8 cellular contexts compared by ENCODE assay signal in the genomic region with DNA sequence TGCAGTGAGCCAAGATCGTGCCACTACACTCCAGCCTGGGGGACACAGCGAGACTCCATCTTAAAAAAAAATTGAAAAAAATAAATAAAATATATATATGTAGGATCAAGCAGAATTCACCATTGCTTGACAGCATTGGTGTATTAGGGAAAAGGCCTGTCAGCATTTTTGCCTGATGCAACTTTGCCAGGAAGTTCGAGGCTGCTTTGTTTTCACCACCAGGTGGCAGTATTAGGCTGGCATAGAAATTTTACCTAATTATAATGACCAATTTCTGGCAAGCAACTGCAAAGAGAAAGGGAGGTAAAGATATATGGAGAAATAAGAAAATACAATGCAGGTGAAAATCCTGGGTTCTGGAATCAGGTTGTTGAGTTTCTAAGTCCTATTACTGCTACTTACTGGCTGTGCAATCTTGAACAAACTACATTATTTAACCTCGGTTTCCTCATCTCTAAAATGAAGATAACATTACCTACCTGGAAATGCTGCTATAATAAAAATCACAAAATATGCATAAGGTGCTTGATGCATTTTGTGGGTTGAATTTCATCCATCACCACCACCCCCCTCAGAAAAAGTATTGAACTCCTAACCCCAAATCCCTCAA. TPM values are rescaled to one million over a fixed set of nuclear protein-coding genes. Genes with fewer than 3 reads are reported as not detected.
DNase-seq lines count a peak whose midpoint lies in the region; ATAC-seq and TF ChIP-seq lines count a peak whose summit lies in the region.

No MANE protein-coding gene starts in this region.

- H3K4me1 Mint-ChIP-seq in naive B cell: no peaks in the 10 kb centered on the region

- TF ChIP-seq EP300 in Ishikawa (IDR thresholded peaks at IDR 0.05; ENCODE audit: borderline replicate concordance): no peak
- TF ChIP-seq EP300 in tibial nerve (IDR thresholded peaks at IDR 0.05): peak in 1 of 2 donors; percentile 30

- intact Hi-C loops in OCI-LY7 (cut with micrococcal nuclease; ENCODE audit: unreplicated experiment): loop anchor here (1.0 to 2.0 kb wide), 4 partner anchors 18 to 276 kb away; a partner anchor contains a TSS

- H3K27ac ChIP-seq in OCI-LY7 (ENCODE audit: low read depth, low read length, poor library complexity, severe bottlenecking) (no peak overlapping the region), tibial nerve (no peak overlapping the region)

- peak overlapping the region; percentile 52; the same call in 1 of the 2 replicates for H2AFZ ChIP-seq in OCI-LY7 (ENCODE audit: low read length)

- WGBS in tibial nerve, 2 donors: 65 to 70% methylated on average over 4 of the region's 4 CpGs

- no peaks in the 10 kb centered on the region for H3K36me3 ChIP-seq in OCI-LY7 (ENCODE audit: insufficient read depth, low read length)
- H3K36me3 ChIP-seq in tibial nerve: no peaks in the 10 kb centered on the region

- H4K20me1 ChIP-seq in OCI-LY7 (ENCODE audit: insufficient read depth, low read length): no peaks in the 10 kb centered on the region

- no peaks in the 10 kb centered on the region for H3K9me3 ChIP-seq in OCI-LY7 (ENCODE audit: low read length)
- H3K9me3 ChIP-seq in tibial nerve: no peaks in the 10 kb centered on the region

- H3K4me1 ChIP-seq in OCI-LY7 (ENCODE audit: insufficient read depth, low read length, poor library complexity, severe bottlenecking): no peaks in the 10 kb centered on the region
- peaks cover 0 to 8% (median 0%) of the 10 kb centered on the region in 4 donors for H3K4me1 ChIP-seq in tibial nerve

- H3K9me3 Mint-ChIP-seq in naive B cell: no peaks in the 10 kb centered on the region

- H3K4me3 Mint-ChIP-seq in naive B cell: no peak overlapping the region

- DNase-seq in COLO829 (ENCODE audit: low spot score): peak; percentile 78
- DNase-seq in OCI-LY7 (ENCODE audit: low spot score): peak; percentile 83
- DNase-seq in activated T-cell treated with anti-CD3 and anti-CD28 coated beads for 24 hours (ENCODE audit: low read depth): peak; percentile 59
- DNase-seq in erythroblast (lab: John Stamatoyannopoulos, UW): peak; percentile 65 to 86
- DNase-seq in naive B cell: peak; percentile 57
- peak; percentile 50 to 83 for DNase-seq in tibial nerve (ENCODE audit: low spot score in 2 of 2)

- CTCF ChIA-PET in OCI-LY7 (lab: Charles Lee; ENCODE audit: unreplicated experiment): no interaction called here

- BruUV-seq in OCI-LY7 (replicated peaks; lab: Mats Ljungman, UMichigan): no TSS peak

- H3K27ac Mint-ChIP-seq in naive B cell: peak overlapping the region in 1 of 6 donors; percentile 18

- no peaks in the 10 kb centered on the region for H3K27me3 ChIP-seq in tibial nerve

- no peaks in the 10 kb centered on the region for H3K27me3 Mint-ChIP-seq in naive B cell

- H3K4me2 ChIP-seq in OCI-LY7 (ENCODE audit: low read length): no peak overlapping the region

- H3K79me2 ChIP-seq in OCI-LY7 (ENCODE audit: insufficient read depth, low read depth, low read length): no peaks in the 10 kb centered on the region

- H3K36me3 Mint-ChIP-seq in naive B cell: no peaks in the 10 kb centered on the region

- peak; percentile 93 for TF ChIP-seq CTCF in OCI-LY7 (conservative IDR thresholded peaks at IDR 0.05; ENCODE audit: low read length)
- peak; percentile 80 to 95 (median 84) for TF ChIP-seq CTCF in tibial nerve (IDR thresholded peaks at IDR 0.05)

- no peak for TF ChIP-seq POLR2A in erythroblast (IDR thresholded peaks at IDR 0.05; ENCODE audit: low read length)
- no peak for TF ChIP-seq POLR2A in tibial nerve (IDR thresholded peaks at IDR 0.05)

- no peaks in the 10 kb centered on the region for H3K9me2 ChIP-seq in OCI-LY7 (ENCODE audit: insufficient read depth, low read length)

- POLR2A ChIA-PET in OCI-LY7 (lab: Charles Lee): interaction anchor here (0.6 to 1.1 kb wide), 3 partner anchors 11 to 307 kb away, joined by 3 to 4 read pairs (median 4); no protein-coding TSS in a partner anchor

- H3K4me3 ChIP-seq in OCI-LY7 (ENCODE audit: low read depth, low read length, poor library complexity, severe bottlenecking): no peak overlapping the region
- H3K4me3 ChIP-seq in tibial nerve: no peak overlapping the region

- TF ChIP-seq RAD21 in Ishikawa (IDR thresholded peaks at IDR 0.05; ENCODE audit: low read depth): peak; percentile 82

- ATAC-seq in naive B cell (ENCODE audit: low read depth in 2 of 2) (no peak), GM18519 (IDR thresholded peaks at IDR 0.05; ENCODE audit: low FRiP score, unreplicated experiment) (no peak)

TF ChIP-seq in Ishikawa, 13 proteins besides CTCF, POLR2A, EP300 and RAD21:
- no peak for TF ChIP-seq TAF1 (IDR thresholded peaks at IDR 0.05; ENCODE audit: low read depth)
- TF ChIP-seq CEBPB (IDR thresholded peaks at IDR 0.05): 0 out of 2 replicates have a peak, but pooled peaks have one; percentile 15

RNA-seq across cellular contexts. Expression of a gene that starts 24.7 kb away (rescaled TPM):
- total RNA-seq in OCI-LY7 (2014; rRNA removed; shearing (Covaris generic)): not detected in 2 replicates
- not detected in 2 replicates for total RNA-seq in OCI-LY7 (2022)
- not detected for polyA plus RNA-seq in naive B cell (ENCODE audit: low read depth in 6 of 6)
- total RNA-seq in tibial nerve: 10 to 100 TPM in 1 of 4 donors, 1 to 10 TPM in 3; 4.6 to 20.1 (median 5.2) TPM

RNA-seq across cellular contexts. Expression of a gene that starts 37.0 kb away (rescaled TPM):
- total RNA-seq in OCI-LY7 (2014; rRNA removed; shearing (Covaris generic)): 8.5 and 9.8 TPM in 2 replicates
- total RNA-seq in OCI-LY7 (2022): 16.9 and 18.1 TPM in 2 replicates
- 1 to 10 TPM in 1 of 6 donors, under 1 TPM in 5; 0.09 to 1.0 (median 0.31) TPM for polyA plus RNA-seq in naive B cell (ENCODE audit: low read depth in 6 of 6)
- 10 to 100 TPM; 19.7 to 27.6 (median 24.1) TPM for total RNA-seq in tibial nerve

RNA-seq across cellular contexts. Expression of a gene that starts 50.6 kb away (rescaled TPM):
- total RNA-seq in OCI-LY7 (2014; rRNA removed; shearing (Covaris generic)): not detected in 2 replicates
- total RNA-seq in OCI-LY7 (2022): not detected in 2 replicates
- not detected for polyA plus RNA-seq in naive B cell (ENCODE audit: low read depth in 6 of 6)
- total RNA-seq in tibial nerve: not detected

RNA-seq across cellular contexts. Expression of a gene that starts 53.0 kb away (rescaled TPM):
- total RNA-seq in OCI-LY7 (2014; rRNA removed; shearing (Covaris generic)): not detected in 2 replicates
- total RNA-seq in OCI-LY7 (2022) (not detected in 2 replicates), tibial nerve (not detected)
- polyA plus RNA-seq in naive B cell (ENCODE audit: low read depth in 6 of 6): not detected

Comparison
In these comparisons a context has a peak if more than half of its experiments do, and no peak if none do; other contexts are left out.
1. RNA of a gene that starts 24.7 kb away (total RNA-seq): 4.6 to 20.1 TPM in tibial nerve; not detected in OCI-LY7; every median in the first group is over 4 times any median in the second.
2. Peak in every context shown above with its lines, with median percentiles within 50 percentile points of each other: DNase-seq.